Comparison of ENCODE assay signal across 18 cellular contexts in genomic region chr1:235893840-235894239, GRCh38.
"Had no signal": no experiment of that assay in that cellular context is flagged by ENCODE, and none has a peak within 500 bp of the region (broad histone marks: within the 10 kb centered on the region; RNA-seq: fewer than 3 reads in every experiment).

No MANE protein-coding gene starts in this region.

- DNase-seq: activated CD4-positive, alpha-beta memory T cell treated with anti-CD3 and anti-CD28 coated beads, Interleukin-2, amount 10 ng/mL, durations not matched to agents 7 days and 5 days; activated CD4-positive, alpha-beta T cell treated with anti-CD3 and anti-CD28 coated beads for 48 hours; activated CD4-positive, CD25-positive, alpha-beta regulatory T cell; activated naive CD4-positive, alpha-beta T cell treated with Interleukin-2 at 50 U/mL for 16 hours; activated naive CD8-positive, alpha-beta T cell treated with anti-CD3 and anti-CD28 coated beads, Interleukin-2, amount 10 ng/mL, durations not matched to agents 7 days and 5 days; activated T-cell treated with anti-CD3 and anti-CD28 coated beads, Interleukin-2, amount 50 U/mL, for 24 hours; amygdala; caudate nucleus; erythroblast; foreskin melanocyte; glutamatergic neuron; kidney; left ventricle myocardium inferior; natural killer cell; T1000; upper lobe of left lung had no signal

- FAIRE-seq: kidney had no signal

- H3K4me1 ChIP-seq: left ventricle myocardium inferior, parathyroid adenoma, suprapubic skin had no signal

- H3K9me3 ChIP-seq: left ventricle myocardium inferior, suprapubic skin, upper lobe of left lung had no signal

- H3K36me3 ChIP-seq: left ventricle myocardium inferior, suprapubic skin, upper lobe of left lung had no signal

- H3K9ac ChIP-seq: parathyroid adenoma had no signal

- ATAC-seq: natural killer cell had no signal

- H3K4me3 ChIP-seq: left ventricle myocardium inferior, suprapubic skin, upper lobe of left lung had no signal

- H3K27ac ChIP-seq: left ventricle myocardium inferior, parathyroid adenoma, suprapubic skin had no signal

- H3K27me3 ChIP-seq: suprapubic skin, upper lobe of left lung had no signal
